ENCODE assay signal across 16 cellular contexts in the genomic region with DNA sequence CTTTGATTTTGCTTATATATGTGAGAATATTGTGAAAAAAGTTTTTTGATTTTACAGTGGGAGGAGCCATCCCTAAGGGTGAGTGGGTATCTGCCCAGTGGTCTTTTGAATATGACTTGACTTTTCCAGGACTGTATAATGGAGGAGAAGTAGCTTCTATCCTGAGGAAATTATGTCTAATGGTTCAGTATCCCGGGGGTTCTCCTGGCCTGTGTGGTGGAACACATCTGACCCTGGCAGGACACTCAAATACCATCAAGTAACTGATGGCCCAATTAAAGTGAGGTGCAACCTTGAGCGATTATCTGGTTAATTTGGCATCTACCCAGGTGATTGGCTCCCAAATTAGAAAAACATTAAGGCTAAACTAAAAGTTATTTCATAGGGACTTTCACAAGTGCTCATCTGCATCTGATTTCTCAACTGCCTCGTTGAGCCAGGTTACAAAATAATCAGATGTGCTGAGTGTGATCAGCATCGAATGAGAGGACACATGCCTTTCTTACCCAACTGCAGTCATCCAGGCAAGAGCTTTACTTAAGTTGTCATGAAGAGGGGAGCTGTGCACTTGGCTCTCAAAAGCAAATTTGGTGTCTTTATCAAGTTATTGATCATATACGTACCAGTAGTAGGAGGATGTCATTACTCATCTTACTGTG.
A peak's percentile ranks its signal among the peaks of the same experiment; 100 is the strongest.
DNase-seq lines count a peak whose midpoint lies in the region; ATAC-seq, FAIRE-seq and TF ChIP-seq lines count a peak whose summit lies in the region.
"Had no signal": no experiment of that assay in that cellular context is flagged by ENCODE, and none has a peak within 500 bp of the region (broad histone marks: within the 10 kb centered on the region; RNA-seq: fewer than 3 reads in every experiment).

No MANE protein-coding gene starts in this region.

- no peak overlapping the region for H3K4me3 Mint-ChIP-seq in stimulated activated memory B cell treated with anti-CD40 and anti-IgM and Interleukin-4, amounts not matched to agents 10 μg/mL and 1 μg/mL and 100 μg/mL, for 72 hours
- H3K4me3 Mint-ChIP-seq: B cell; CD4-positive, alpha-beta T cell had no signal

- TF ChIP-seq POLR2A in right lobe of liver (IDR thresholded peaks at IDR 0.05) (no peak), HepG2 (IDR thresholded peaks at IDR 0.05; ENCODE audit: insufficient read depth in 1 of 2, low read depth in 2 of 2, low read length in 2 of 2) (no peak)

- H3K4me2 ChIP-seq in HepG2 (ENCODE audit: low read depth, low read length) = no peak overlapping the region

- H3K27ac Mint-ChIP-seq in stimulated activated memory B cell treated with anti-CD40 and anti-IgM and Interleukin-4, amounts not matched to agents 10 μg/mL and 1 μg/mL and 100 μg/mL, for 72 hours = no peak overlapping the region
- H3K27ac Mint-ChIP-seq: B cell; CD4-positive, alpha-beta T cell had no signal

- 34% methylated on average over 5 of the region's 5 CpGs for WGBS in right lobe of liver (ENCODE audit: insufficient coverage, low coverage, low lambda C conversion rate, missing lambda C conversion rate)
- WGBS in HepG2 (ENCODE audit: low lambda C conversion rate) = 16% methylated on average over 5 of the region's 5 CpGs

- H3K9ac ChIP-seq in HepG2 (ENCODE audit: insufficient read depth, low read depth, low read length) = no peak overlapping the region

- H3K4me1 ChIP-seq in right lobe of liver (peaks cover 0 to 8% (median 0%) of the 10 kb centered on the region in 4 donors), HepG2 (ENCODE audit: insufficient read depth, low read length) (no peaks in the 10 kb centered on the region)
- H3K4me1 ChIP-seq: HAP-1 had no signal

- H3K27ac ChIP-seq in right lobe of liver (peak overlapping the region in 1 of 3 donors; percentile 4), HepG2 (ENCODE audit: extremely low read length, insufficient read depth, low read length) (no peak overlapping the region)

- TF ChIP-seq RAD21 in HepG2 (CRISPR knock-in tag; IDR thresholded peaks at IDR 0.05) = no peak

- no peak for TF ChIP-seq EP300 in HepG2 (IDR thresholded peaks at IDR 0.05; ENCODE audit: low read depth in 2 of 2, low read length in 2 of 2)
- no peak for TF ChIP-seq EP300 in HepG2 (CRISPR knock-in tag; IDR thresholded peaks at IDR 0.05; ENCODE audit: borderline replicate concordance)

- peaks cover 9% of the 10 kb centered on the region for H3K27me3 Mint-ChIP-seq in stimulated activated memory B cell treated with anti-CD40 and anti-IgM and Interleukin-4, amounts not matched to agents 10 μg/mL and 1 μg/mL and 100 μg/mL, for 72 hours

- H3K27me3 ChIP-seq in right lobe of liver (no peaks in the 10 kb centered on the region), HepG2 (ENCODE audit: control insufficient read depth in 1 of 2, insufficient read depth in 2 of 2, low read length in 2 of 2) (no peaks in the 10 kb centered on the region)

- peak; percentile 51 to 91 (median 82) for ATAC-seq in right lobe of liver
- ATAC-seq in HepG2 = no peak
- ATAC-seq in stimulated activated memory B cell treated with anti-CD40 and anti-IgM and Interleukin-4, amounts not matched to agents 10 μg/mL and 1 μg/mL and 100 μg/mL, for 72 hours = peak; percentile 18

- no peaks in the 10 kb centered on the region for H3K36me3 ChIP-seq in right lobe of liver
- no peaks in the 10 kb centered on the region for H3K36me3 ChIP-seq in HepG2 (replicated peaks in 1 of 2; ENCODE audit: control insufficient read depth in 1 of 2, insufficient read depth in 2 of 2, low read length in 2 of 2)
- H3K36me3 ChIP-seq: HAP-1 had no signal

- POLR2A ChIA-PET in HepG2 (lab: Yijun Ruan, JAX) = no interaction called here

- in situ Hi-C loops in HepG2 (cut with HindIII; ENCODE audit: extremely low pct_ligation_motif_present, low pct_unique_long_range_greater_than_20kb) = no loop called here

- BruUV-seq in HepG2 (replicated peaks; lab: Mats Ljungman, UMichigan) = no TSS peak

- H3K9me3 ChIP-seq in right lobe of liver (no peaks in the 10 kb centered on the region), HepG2 (ENCODE audit: low read length) (no peaks in the 10 kb centered on the region)
- H3K9me3 ChIP-seq: HAP-1 had no signal

- CTCF ChIA-PET in HepG2 (lab: Yijun Ruan, JAX; ENCODE audit: low intra/inter-chr PET ratio, low total read pairs) = no interaction called here

- no peak overlapping the region for H3K4me3 ChIP-seq in right lobe of liver
- H3K4me3 ChIP-seq in HepG2 (replicated peaks in 1 of 3; ENCODE audit: insufficient read depth in 1 of 3, low read depth in 2 of 3, low read length in 3 of 3) = no peak overlapping the region
- H3K4me3 ChIP-seq in fibroblast of villous mesenchyme (ENCODE audit: low read depth, low read length) = no peak overlapping the region
- H3K4me3 ChIP-seq: HAP-1 had no signal

- intact Hi-C loops in right lobe of liver (cut with DNase I) (no loop called here), HepG2 (cut with micrococcal nuclease; ENCODE audit: unreplicated experiment) (no loop called here), cardiac septum (cut with DNase I) (no loop called here)

- no peaks in the 10 kb centered on the region for H3K79me2 ChIP-seq in HepG2 (ENCODE audit: insufficient read depth, low read length)

- H3K9me3 Mint-ChIP-seq in stimulated activated memory B cell treated with anti-CD40 and anti-IgM and Interleukin-4, amounts not matched to agents 10 μg/mL and 1 μg/mL and 100 μg/mL, for 72 hours = no peaks in the 10 kb centered on the region
- H3K9me3 Mint-ChIP-seq: CD4-positive, alpha-beta T cell had no signal

- H3K36me3 Mint-ChIP-seq in stimulated activated memory B cell treated with anti-CD40 and anti-IgM and Interleukin-4, amounts not matched to agents 10 μg/mL and 1 μg/mL and 100 μg/mL, for 72 hours = no peaks in the 10 kb centered on the region

- H2AFZ ChIP-seq in HepG2 (ENCODE audit: low read length) = no peak overlapping the region

- H4K20me1 ChIP-seq in HepG2 (ENCODE audit: insufficient read depth, low read length) = no peaks in the 10 kb centered on the region

- DNase-seq in right lobe of liver = peak in 1 of 3 donors; percentile 57
- DNase-seq in HepG2 (ENCODE audit: low spot score) = no peak
- DNase-seq in NOMO-1 treated with dmso at 0.1 percent for 144 hours (lab: John Stamatoyannopoulos, UW; ENCODE audit: unreplicated experiment) = peak; percentile 44
- DNase-seq in fibroblast of villous mesenchyme (ENCODE audit: low read depth) = peak; percentile 2
- no peak for DNase-seq in AG08396 (ENCODE audit: low spot score)
- DNase-seq in cardiac septum (ENCODE audit: low spot score) = no peak
- no peak for DNase-seq in NCI-H2107 treated with DMSO at 0.1 percent for 48 hours (lab: John Stamatoyannopoulos, UW; ENCODE audit: unreplicated experiment)
- DNase-seq: 8988T; C1 segment of cervical spinal cord; Calu3; CD4-positive, alpha-beta T cell; DMS 273 treated with DMSO at 0.1 percent for 48 hours had no signal

- no peak for FAIRE-seq in HepG2 (lab: Jason Lieb, UNC)
- FAIRE-seq: H1 had no signal

- TF ChIP-seq CTCF in right lobe of liver (IDR thresholded peaks at IDR 0.05) (no peak), HepG2 (CRISPR knock-in tag; IDR thresholded peaks at IDR 0.05) (no peak), fibroblast of villous mesenchyme (IDR thresholded peaks at IDR 0.05; ENCODE audit: insufficient read depth, low read depth, low read length) (no peak)

- no peaks in the 10 kb centered on the region for H3K4me1 Mint-ChIP-seq in stimulated activated memory B cell treated with anti-CD40 and anti-IgM and Interleukin-4, amounts not matched to agents 10 μg/mL and 1 μg/mL and 100 μg/mL, for 72 hours
- H3K4me1 Mint-ChIP-seq: B cell had no signal

TF ChIP-seq in HepG2, 621 proteins besides CTCF, POLR2A, EP300 and RAD21 (continues in another document):
- no peak for TF ChIP-seq TP53 (CRISPR knock-in tag; conservative IDR thresholded peaks at IDR 0.05)
- TF ChIP-seq, protein P1, sequence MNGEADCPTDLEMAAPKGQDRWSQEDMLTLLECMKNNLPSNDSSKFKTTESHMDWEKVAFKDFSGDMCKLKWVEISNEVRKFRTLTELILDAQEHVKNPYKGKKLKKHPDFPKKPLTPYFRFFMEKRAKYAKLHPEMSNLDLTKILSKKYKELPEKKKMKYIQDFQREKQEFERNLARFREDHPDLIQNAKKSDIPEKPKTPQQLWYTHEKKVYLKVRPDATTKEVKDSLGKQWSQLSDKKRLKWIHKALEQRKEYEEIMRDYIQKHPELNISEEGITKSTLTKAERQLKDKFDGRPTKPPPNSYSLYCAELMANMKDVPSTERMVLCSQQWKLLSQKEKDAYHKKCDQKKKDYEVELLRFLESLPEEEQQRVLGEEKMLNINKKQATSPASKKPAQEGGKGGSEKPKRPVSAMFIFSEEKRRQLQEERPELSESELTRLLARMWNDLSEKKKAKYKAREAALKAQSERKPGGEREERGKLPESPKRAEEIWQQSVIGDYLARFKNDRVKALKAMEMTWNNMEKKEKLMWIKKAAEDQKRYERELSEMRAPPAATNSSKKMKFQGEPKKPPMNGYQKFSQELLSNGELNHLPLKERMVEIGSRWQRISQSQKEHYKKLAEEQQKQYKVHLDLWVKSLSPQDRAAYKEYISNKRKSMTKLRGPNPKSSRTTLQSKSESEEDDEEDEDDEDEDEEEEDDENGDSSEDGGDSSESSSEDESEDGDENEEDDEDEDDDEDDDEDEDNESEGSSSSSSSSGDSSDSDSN (CRISPR knock-in tag; IDR thresholded peaks at IDR 0.05) = no peak
- TF ChIP-seq EEA1 (CRISPR knock-in tag; IDR thresholded peaks at IDR 0.05; ENCODE audit: borderline replicate concordance) = no peak
- TF ChIP-seq STAG1 (CRISPR knock-in tag; IDR thresholded peaks at IDR 0.05) = no peak
- TF ChIP-seq CHCHD3 (CRISPR knock-in tag; IDR thresholded peaks at IDR 0.05) = no peak
- TF ChIP-seq ZNF720 (CRISPR knock-in tag; IDR thresholded peaks at IDR 0.05) = no peak

Comparison
In these comparisons a context has a peak if more than half of its experiments do, and no peak if none do; other contexts are left out.
1. DNase-seq: peak in NOMO-1 treated with dmso at 0.1 percent for 144 hours (single experiment) and fibroblast of villous mesenchyme (single experiment); none in HepG2 (single experiment), AG08396 (single experiment), cardiac septum (single experiment) and NCI-H2107 treated with DMSO at 0.1 percent for 48 hours (single experiment).